ENCODE assay signal across 8 cellular contexts in genomic region chr1:92975551-92976232, GRCh38. TPM values are rescaled to one million over a fixed set of nuclear protein-coding genes. Genes with fewer than 3 reads are reported as not detected.
A peak's percentile ranks its signal among the peaks of the same experiment; 100 is the strongest.
DNase-seq lines count a peak whose midpoint lies in the region; ATAC-seq, FAIRE-seq and TF ChIP-seq lines count a peak whose summit lies in the region.

No MANE protein-coding gene starts in this region.

- DNase-seq in left colon (peak in 1 of 2 donors; percentile 48), HPDE6-E6E7 (ENCODE audit: extremely low spot score) (no peak), coronary artery (ENCODE audit: low spot score) (no peak), frontal cortex (ENCODE audit: low spot score in 2 of 2) (no peak), iPS-NIHi11 (ENCODE audit: low spot score) (no peak)

- FAIRE-seq in frontal cortex (lab: Jason Lieb, UNC) = no peak

- intact Hi-C loops in left colon (cut with DNase I, micrococcal nuclease) = no loop called here

- H3K4me3 ChIP-seq in coronary artery = no peak overlapping the region

- ATAC-seq in GM18517 (IDR thresholded peaks at IDR 0.05; ENCODE audit: unreplicated experiment) (peak; percentile 81), GM21529 (IDR thresholded peaks at IDR 0.05; ENCODE audit: unreplicated experiment) (peak; percentile 80), HG03571 (IDR thresholded peaks at IDR 0.05; ENCODE audit: unreplicated experiment) (peak; percentile 79), left colon (peak; percentile 32)

- no peak for TF ChIP-seq CTCF in coronary artery (IDR thresholded peaks at IDR 0.05)

- H3K27ac ChIP-seq in coronary artery = no peak overlapping the region

RNA-seq across cellular contexts. Expression of gene DIPK1A, which starts 14.4 kb away (rescaled TPM):
- total RNA-seq in left colon = 10 to 100 TPM; 14.0 to 16.5 TPM
- total RNA-seq in frontal cortex = 24.5 TPM
